Comparison of ENCODE assay signal across 8 cellular contexts in genomic region chr14:73753043-73753886, GRCh38. TPM values are rescaled to one million over a fixed set of nuclear protein-coding genes. Genes with fewer than 3 reads are reported as not detected.
A peak's percentile ranks its signal among the peaks of the same experiment; 100 is the strongest.
DNase-seq lines count a peak whose midpoint lies in the region; ATAC-seq and TF ChIP-seq lines count a peak whose summit lies in the region.

No MANE protein-coding gene starts in this region.

- peaks cover 45% of the 10 kb centered on the region for H3K4me1 ChIP-seq in cardiac muscle cell (ENCODE audit: low read depth)
- H3K4me1 ChIP-seq in skeletal muscle satellite cell (ENCODE audit: control insufficient read depth, insufficient read depth, low read length): peaks cover 86% of the 10 kb centered on the region

- TF ChIP-seq CTCF in cardiac muscle cell (IDR thresholded peaks at IDR 0.05; ENCODE audit: low read depth, low read length): no peak

- DNase-seq in activated T-cell treated with anti-CD3 and anti-CD28 coated beads, Interleukin-2, amount 50 U/mL, for 1 hour: peak; percentile 54
- DNase-seq in activated T-cell treated with anti-CD3 and anti-CD28 coated beads for 4 hours (no peak), cardiac muscle cell (ENCODE audit: low read depth in 1 of 2, low spot score in 1 of 2) (peak; percentile 31 to 57), HuH-7.5 (ENCODE audit: low spot score) (no peak), NCI-H1105 treated with DMSO at 0.1 percent for 48 hours (lab: John Stamatoyannopoulos, UW) (no peak)
- DNase-seq in activated CD4-positive, alpha-beta memory T cell treated with anti-CD3 and anti-CD28 coated beads, Interleukin-2, amount 10 ng/mL, durations not matched to agents 7 days and 5 days: peak; percentile 42

- H3K27me3 ChIP-seq in cardiac muscle cell (no peaks in the 10 kb centered on the region), skeletal muscle satellite cell (ENCODE audit: control insufficient read depth, insufficient read depth, low read length) (no peaks in the 10 kb centered on the region)

- peak overlapping the region; percentile 84 for H3K27ac ChIP-seq in cardiac muscle cell

- peak overlapping the region; percentile 70 for H3K9ac ChIP-seq in skeletal muscle satellite cell (ENCODE audit: low read depth, low read length)

- H3K27ac Mint-ChIP-seq in activated CD4-positive, alpha-beta memory T cell treated with anti-CD3 and anti-CD28 coated beads, Interleukin-2, amount 10 ng/mL, durations not matched to agents 7 days and 5 days: peak overlapping the region; percentile 82

- no peaks in the 10 kb centered on the region for H3K27me3 Mint-ChIP-seq in activated CD4-positive, alpha-beta memory T cell treated with anti-CD3 and anti-CD28 coated beads, Interleukin-2, amount 10 ng/mL, durations not matched to agents 7 days and 5 days

- H3K36me3 Mint-ChIP-seq in activated CD4-positive, alpha-beta memory T cell treated with anti-CD3 and anti-CD28 coated beads, Interleukin-2, amount 10 ng/mL, durations not matched to agents 7 days and 5 days (ENCODE audit: low read depth): peaks cover 32% of the 10 kb centered on the region

- no peaks in the 10 kb centered on the region for H3K9me3 Mint-ChIP-seq in activated CD4-positive, alpha-beta memory T cell treated with anti-CD3 and anti-CD28 coated beads, Interleukin-2, amount 10 ng/mL, durations not matched to agents 7 days and 5 days

- H3K36me3 ChIP-seq in cardiac muscle cell: no peaks in the 10 kb centered on the region
- H3K36me3 ChIP-seq in skeletal muscle satellite cell (ENCODE audit: insufficient read depth, low read length): no peaks in the 10 kb centered on the region

- no peak for ATAC-seq in GM19467 (IDR thresholded peaks at IDR 0.05; ENCODE audit: unreplicated experiment)

- H3K4me3 ChIP-seq in cardiac muscle cell (no peak overlapping the region), skeletal muscle satellite cell (ENCODE audit: low read length) (peak overlapping the region; percentile 59)

- H3K4me3 Mint-ChIP-seq in activated CD4-positive, alpha-beta memory T cell treated with anti-CD3 and anti-CD28 coated beads, Interleukin-2, amount 10 ng/mL, durations not matched to agents 7 days and 5 days: peak overlapping the region; percentile 86

- no peaks in the 10 kb centered on the region for H3K9me3 ChIP-seq in cardiac muscle cell (ENCODE audit: low read depth)
- H3K9me3 ChIP-seq in skeletal muscle satellite cell (replicated peaks; ENCODE audit: low read length): no peaks in the 10 kb centered on the region

- peak overlapping the region; percentile 89 for H3K4me2 ChIP-seq in skeletal muscle satellite cell (ENCODE audit: low read length)

- peaks cover 99% of the 10 kb centered on the region for H3K4me1 Mint-ChIP-seq in activated CD4-positive, alpha-beta memory T cell treated with anti-CD3 and anti-CD28 coated beads, Interleukin-2, amount 10 ng/mL, durations not matched to agents 7 days and 5 days

- CTCF ChIA-PET in activated CD4-positive, alpha-beta memory T cell treated with anti-CD3 and anti-CD28 coated beads, Interleukin-2, amount 10 ng/mL, durations not matched to agents 7 days and 5 days (lab: Charles Lee): interaction anchor here (0.5 to 9.9 kb wide), 7 partner anchors 10 to 183 kb away, joined by 3 to 151 read pairs (median 12); no protein-coding TSS in a partner anchor

- POLR2A ChIA-PET in activated CD4-positive, alpha-beta memory T cell treated with anti-CD3 and anti-CD28 coated beads, Interleukin-2, amount 10 ng/mL, durations not matched to agents 7 days and 5 days (lab: Charles Lee): interaction anchor here (0.7 to 13.0 kb wide), 10 partner anchors 9 to 695 kb away, joined by 3 to 372 read pairs (median 11); partner anchors contain the start of genes BBOF1, ENTPD5, PNMA1 and PTGR2

RNA-seq across cellular contexts. Expression of gene PNMA1, which starts 39.1 kb away (rescaled TPM):
- 10 to 100 TPM; 28.2 to 30.0 TPM for total RNA-seq in activated CD4-positive, alpha-beta memory T cell treated with anti-CD3 and anti-CD28 coated beads, Interleukin-2, amount 10 ng/mL, durations not matched to agents 7 days and 5 days
- total RNA-seq in cardiac muscle cell: 37.2 and 39.9 TPM in 2 replicates
- 72.4 and 77.4 TPM in 2 replicates for polyA plus RNA-seq in cardiac muscle cell
- total RNA-seq in skeletal muscle satellite cell (2012; rRNA removed): 22.1 and 28.8 TPM in 2 replicates

Comparison
In these comparisons a context has a peak if more than half of its experiments do, and no peak if none do; other contexts are left out.
1. DNase-seq: peak in activated T-cell treated with anti-CD3 and anti-CD28 coated beads, Interleukin-2, amount 50 U/mL, for 1 hour (single experiment), activated CD4-positive, alpha-beta memory T cell treated with anti-CD3 and anti-CD28 coated beads, Interleukin-2, amount 10 ng/mL, durations not matched to agents 7 days and 5 days (single experiment) and cardiac muscle cell (2 of 2); none in activated T-cell treated with anti-CD3 and anti-CD28 coated beads for 4 hours (single experiment), HuH-7.5 (single experiment) and NCI-H1105 treated with DMSO at 0.1 percent for 48 hours (single experiment).